8 cellular contexts compared by ENCODE assay signal in the genomic region with DNA sequence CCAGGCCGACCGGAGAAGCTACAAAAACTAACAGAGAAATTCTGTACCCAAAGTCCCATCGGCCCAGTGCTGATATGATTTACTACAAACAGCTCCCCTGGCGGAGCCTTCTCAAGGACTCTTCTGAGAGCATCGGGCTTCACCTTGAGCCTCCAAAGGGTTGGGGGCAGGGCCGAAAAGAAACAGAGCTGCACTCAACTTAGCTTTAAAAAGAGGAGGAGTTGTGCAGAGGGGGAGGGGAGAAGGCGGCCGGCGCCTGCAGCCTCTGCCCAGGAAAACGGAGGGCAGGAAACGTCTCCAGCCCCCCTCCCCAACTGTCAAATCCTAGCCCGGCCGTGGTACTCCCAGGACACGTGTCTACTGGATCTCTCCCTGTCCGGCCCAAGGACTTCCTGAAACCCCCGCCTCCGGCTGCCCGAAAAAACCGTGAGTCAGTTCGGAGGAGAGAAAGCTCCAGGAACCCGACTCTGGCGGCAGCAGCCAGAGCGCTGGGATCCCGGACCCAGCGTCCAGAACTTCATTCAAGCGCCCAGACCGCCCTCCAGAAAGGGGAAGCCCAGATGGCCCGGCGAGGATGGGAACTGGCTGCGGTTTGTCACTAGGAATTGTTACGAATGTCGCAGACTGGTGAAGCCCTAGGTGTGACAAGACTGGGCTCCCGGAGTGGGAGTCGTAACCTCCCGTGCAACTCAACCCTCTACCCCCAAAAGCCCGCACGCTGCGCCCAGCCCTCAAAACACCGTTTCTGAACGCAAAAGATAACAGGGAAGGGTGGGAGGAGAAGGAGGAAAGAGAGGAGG. TPM values are rescaled to one million over a fixed set of nuclear protein-coding genes. Genes with fewer than 3 reads are reported as not detected.
DNase-seq lines count a peak whose midpoint lies in the region; TF ChIP-seq lines count a peak whose summit lies in the region.

No MANE protein-coding gene starts in this region.

- WGBS in lower leg skin, 2 donors: 0 to 1% methylated on average over 28 to 40 of the region's 40 CpGs

- intact Hi-C loops in lower leg skin (cut with DNase I; ENCODE audit: low total_unique reads): no loop called here

- H3K27ac ChIP-seq in stomach smooth muscle (ENCODE audit: low read length): peak overlapping the region; percentile 55

- H3K9me3 Mint-ChIP-seq in activated naive CD4-positive, alpha-beta T cell treated with anti-CD3 and anti-CD28 coated beads, Interleukin-2, amount 10 ng/mL, durations not matched to agents 7 days and 5 days: no peaks in the 10 kb centered on the region

- H3K36me3 ChIP-seq in endocrine pancreas (ENCODE audit: control insufficient read depth, insufficient read depth, low read length) (no peaks in the 10 kb centered on the region), stomach smooth muscle (ENCODE audit: control insufficient read depth in 2 of 2, insufficient read depth in 2 of 2, low read length in 2 of 2) (no peaks in the 10 kb centered on the region)

- no peaks in the 10 kb centered on the region for H3K9me3 ChIP-seq in endocrine pancreas (ENCODE audit: control insufficient read depth, low read length)
- no peaks in the 10 kb centered on the region for H3K9me3 ChIP-seq in stomach smooth muscle (ENCODE audit: control insufficient read depth in 2 of 2, low read length in 2 of 2)

- H3K27me3 ChIP-seq in endocrine pancreas (ENCODE audit: control insufficient read depth, insufficient read depth, low read length) (peaks cover 4% of the 10 kb centered on the region), stomach smooth muscle (ENCODE audit: control insufficient read depth in 1 of 2, insufficient read depth in 2 of 2, low read length in 2 of 2) (peaks cover 0 to 2% of the 10 kb centered on the region in 2 donors)

- peaks cover 42% of the 10 kb centered on the region for H3K27me3 Mint-ChIP-seq in activated naive CD4-positive, alpha-beta T cell treated with anti-CD3 and anti-CD28 coated beads, Interleukin-2, amount 10 ng/mL, durations not matched to agents 7 days and 5 days

- TF ChIP-seq CTCF in lower leg skin (IDR thresholded peaks at IDR 0.05): no peak

- H3K4me3 ChIP-seq in endocrine pancreas (ENCODE audit: control insufficient read depth, insufficient read depth, low read length) (peak overlapping the region; percentile 65), lower leg skin (ENCODE audit: low read depth, poor library complexity, severe bottlenecking) (peak overlapping the region; percentile 46), stomach smooth muscle (ENCODE audit: low read length in 2 of 2) (peak overlapping the region; percentile 81 to 84)

- CTCF ChIA-PET in activated naive CD4-positive, alpha-beta T cell treated with anti-CD3 and anti-CD28 coated beads, Interleukin-2, amount 10 ng/mL, durations not matched to agents 7 days and 5 days (lab: Charles Lee): no interaction called here

- no peak for TF ChIP-seq POLR2A in lower leg skin (IDR thresholded peaks at IDR 0.05)

- no peaks in the 10 kb centered on the region for H3K36me3 Mint-ChIP-seq in activated naive CD4-positive, alpha-beta T cell treated with anti-CD3 and anti-CD28 coated beads, Interleukin-2, amount 10 ng/mL, durations not matched to agents 7 days and 5 days

- no peak overlapping the region for H3K27ac Mint-ChIP-seq in activated naive CD4-positive, alpha-beta T cell treated with anti-CD3 and anti-CD28 coated beads, Interleukin-2, amount 10 ng/mL, durations not matched to agents 7 days and 5 days

- H3K4me1 Mint-ChIP-seq in activated naive CD4-positive, alpha-beta T cell treated with anti-CD3 and anti-CD28 coated beads, Interleukin-2, amount 10 ng/mL, durations not matched to agents 7 days and 5 days: peaks cover 14% of the 10 kb centered on the region

- H3K4me3 Mint-ChIP-seq in activated naive CD4-positive, alpha-beta T cell treated with anti-CD3 and anti-CD28 coated beads, Interleukin-2, amount 10 ng/mL, durations not matched to agents 7 days and 5 days: peak overlapping the region; percentile 12

- peak; percentile 21 for DNase-seq in activated naive CD4-positive, alpha-beta T cell treated with anti-CD3 and anti-CD28 coated beads, Interleukin-2, amount 10 ng/mL, durations not matched to agents 7 days and 5 days
- no peak for DNase-seq in activated naive CD4-positive, alpha-beta T cell treated with Interleukin-2 at 50 U/mL for 16 hours
- DNase-seq in HK-2 (ENCODE audit: unreplicated experiment) (peak; percentile 92), SKM-1 treated with dmso at 0.1 percent for 144 hours (lab: John Stamatoyannopoulos, UW; ENCODE audit: unreplicated experiment) (peak; percentile 61), lower leg skin (ENCODE audit: low spot score in 2 of 2) (peak; percentile 29 to 92), SIG-M5 (lab: John Stamatoyannopoulos, UW) (no peak)

- peak overlapping the region; percentile 41 for H3K9ac ChIP-seq in endocrine pancreas (ENCODE audit: control insufficient read depth, insufficient read depth, low read length)
- peak overlapping the region; percentile 59 to 60 for H3K9ac ChIP-seq in stomach smooth muscle (ENCODE audit: low read length in 2 of 2)

- H3K4me1 ChIP-seq in endocrine pancreas (ENCODE audit: control insufficient read depth, insufficient read depth, low read length) (no peaks in the 10 kb centered on the region), stomach smooth muscle (ENCODE audit: control insufficient read depth, insufficient read depth, low read length) (peaks cover 13% of the 10 kb centered on the region)

RNA-seq across cellular contexts. Expression of a gene that starts 1.0 kb away (rescaled TPM):
- total RNA-seq in lower leg skin: 1 to 10 TPM in 1 of 4 donors, under 1 TPM in 3; 0.37 to 3.6 (median 0.75) TPM

Comparison
In these comparisons a context has a peak if more than half of its experiments do, and no peak if none do; other contexts are left out.
1. DNase-seq: peak in activated naive CD4-positive, alpha-beta T cell treated with anti-CD3 and anti-CD28 coated beads, Interleukin-2, amount 10 ng/mL, durations not matched to agents 7 days and 5 days (single experiment), HK-2 (single experiment), SKM-1 treated with dmso at 0.1 percent for 144 hours (single experiment) and lower leg skin (2 of 2); none in activated naive CD4-positive, alpha-beta T cell treated with Interleukin-2 at 50 U/mL for 16 hours (single experiment) and SIG-M5 (single experiment).
2. Peak in every context shown above with its lines, with median percentiles within 50 percentile points of each other: H3K4me3 ChIP-seq.